Comparison of ENCODE assay signal across 9 cellular contexts in genomic region chr11:45658292-45658991, GRCh38. TPM values are rescaled to one million over a fixed set of nuclear protein-coding genes. Genes with fewer than 3 reads are reported as not detected.
DNase-seq lines count a peak whose midpoint lies in the region; ATAC-seq and TF ChIP-seq lines count a peak whose summit lies in the region.
"Had no signal": no experiment of that assay in that cellular context is flagged by ENCODE, and none has a peak within 500 bp of the region (broad histone marks: within the 10 kb centered on the region; RNA-seq: fewer than 3 reads in every experiment).

No MANE protein-coding gene starts in this region.

- 59% methylated on average over 9 of the region's 19 CpGs for WGBS in SK-N-SH (ENCODE audit: low lambda C conversion rate)
- 11 to 23% (median 14%) methylated on average over 15 to 19 of the region's 19 CpGs for WGBS in ovary, 3 donors

- H3K79me2 ChIP-seq in SK-N-SH (ENCODE audit: insufficient read depth), result no peaks in the 10 kb centered on the region
- H3K79me2 ChIP-seq in Karpas-422 (ENCODE audit: low read length), result no peaks in the 10 kb centered on the region

- H3K27ac ChIP-seq in SK-N-SH (ENCODE audit: low read depth in 2 of 2, low read length in 1 of 2), result peak overlapping the region in 1 of 2 experiments; percentile 83; a peak in 2 of 4 replicates
- H3K27ac ChIP-seq in ovary, result peak overlapping the region; percentile 65 to 81
- no peak overlapping the region for H3K27ac ChIP-seq in Karpas-422 (ENCODE audit: low read length)
- H3K27ac ChIP-seq: VCaP had no signal

- H3K4me3 ChIP-seq in SK-N-SH (ENCODE audit: low read depth in 2 of 2, low read length in 1 of 2) (0 out of 4 replicates have a peak overlapping the region, but pooled peaks of 1 of the 2 experiments have one; percentile 40), ovary (no peak overlapping the region), Karpas-422 (ENCODE audit: low read length) (no peak overlapping the region)

- H3K36me3 ChIP-seq in SK-N-SH (replicated peaks in 1 of 2; ENCODE audit: control insufficient read depth in 1 of 2, insufficient read depth in 2 of 2, low read length in 1 of 2) (no peaks in the 10 kb centered on the region), ovary (no peaks in the 10 kb centered on the region), Karpas-422 (ENCODE audit: insufficient read depth, low read length) (no peaks in the 10 kb centered on the region)

- H3K4me1 ChIP-seq in SK-N-SH (ENCODE audit: control insufficient read depth in 1 of 2, insufficient read depth in 2 of 2, low read depth in 1 of 2, low read length in 1 of 2) (peaks cover 48 to 55% of the 10 kb centered on the region in 2 experiments; a peak in 3 of 4 replicates), ovary (ENCODE audit: insufficient read depth) (peaks cover 20% of the 10 kb centered on the region), Karpas-422 (ENCODE audit: low read length) (peaks cover 9% of the 10 kb centered on the region)

- H3F3A ChIP-seq in SK-N-SH (replicated peaks; ENCODE audit: insufficient read depth), result no peaks in the 10 kb centered on the region

- intact Hi-C loops in ovary (cut with DNase I), result loop anchor here (5.0 to 10.0 kb wide), 3 partner anchors 114 to 284 kb away; no protein-coding TSS in a partner anchor

- DNase-seq in Daoy (ENCODE audit: low read depth), result peak; percentile 80
- DNase-seq in SK-N-SH, result no peak
- peak; percentile 71 for DNase-seq in globus pallidus (ENCODE audit: low spot score)
- DNase-seq in ovary, result peak; percentile 83 to 88 (median 87)
- no peak for DNase-seq in Karpas-422
- no peak for DNase-seq in GDM1 (lab: John Stamatoyannopoulos, UW)
- DNase-seq in Kasumi-1 (lab: John Stamatoyannopoulos, UW), result no peak

- peak; percentile 15 for TF ChIP-seq POLR2A in ovary (IDR thresholded peaks at IDR 0.05)

- no peak for TF ChIP-seq RAD21 in SK-N-SH (IDR thresholded peaks at IDR 0.05; ENCODE audit: low read length)

- H4K20me1 ChIP-seq in SK-N-SH (ENCODE audit: insufficient read depth) (no peaks in the 10 kb centered on the region), Karpas-422 (ENCODE audit: insufficient read depth, low read depth, low read length) (no peaks in the 10 kb centered on the region)

- H3K9me3 ChIP-seq in SK-N-SH, result no peaks in the 10 kb centered on the region
- no peaks in the 10 kb centered on the region for H3K9me3 ChIP-seq in ovary
- no peaks in the 10 kb centered on the region for H3K9me3 ChIP-seq in Karpas-422 (ENCODE audit: low read length)

- no peak for ATAC-seq in GM21367 (IDR thresholded peaks at IDR 0.05; ENCODE audit: unreplicated experiment)

- H3K9me2 ChIP-seq in SK-N-SH (no peaks in the 10 kb centered on the region), Karpas-422 (replicated peaks; ENCODE audit: insufficient read depth, low read length) (no peaks in the 10 kb centered on the region)

- H3K9ac ChIP-seq in SK-N-SH (peak overlapping the region; percentile 56), Karpas-422 (ENCODE audit: low read length) (no peak overlapping the region)

- peak overlapping the region; percentile 83 for H2AFZ ChIP-seq in SK-N-SH (ENCODE audit: low read depth)
- no peak overlapping the region for H2AFZ ChIP-seq in Karpas-422 (ENCODE audit: low read length)

- CTCF ChIA-PET in SK-N-SH (lab: Yijun Ruan, JAX), result interaction anchor here (1.1 to 15.3 kb wide), 5 partner anchors 13 to 285 kb away, joined by 3 to 302 read pairs (median 30); no protein-coding TSS in a partner anchor

- POLR2A ChIA-PET in SK-N-SH (lab: Yijun Ruan, JAX), result no interaction called here

- TF ChIP-seq EP300 in SK-N-SH (IDR thresholded peaks at IDR 0.05; ENCODE audit: borderline replicate concordance in 1 of 2, low read depth in 1 of 2, low read length in 1 of 2) (no peak), ovary (IDR thresholded peaks at IDR 0.05) (no peak)

- peak overlapping the region; percentile 83 for H3K4me2 ChIP-seq in SK-N-SH
- no peak overlapping the region for H3K4me2 ChIP-seq in Karpas-422 (ENCODE audit: low read depth, low read length, poor library complexity, severe bottlenecking)

- H3K27me3 ChIP-seq in SK-N-SH (ENCODE audit: insufficient read depth), result no peaks in the 10 kb centered on the region
- H3K27me3 ChIP-seq in ovary, result no peaks in the 10 kb centered on the region
- no peaks in the 10 kb centered on the region for H3K27me3 ChIP-seq in Karpas-422 (ENCODE audit: low read length)

- TF ChIP-seq CTCF in SK-N-SH (IDR thresholded peaks at IDR 0.05) (no peak), ovary (IDR thresholded peaks at IDR 0.05) (no peak)

TF ChIP-seq in SK-N-SH, 30 proteins besides CTCF, POLR2A, EP300 and RAD21 (continues in another document):
- no peak for TF ChIP-seq CHD2 (IDR thresholded peaks at IDR 0.05; ENCODE audit: low read length, partially characterized antibody)
- TF ChIP-seq TEAD4 (IDR thresholded peaks at IDR 0.05; ENCODE audit: borderline replicate concordance, insufficient read depth), result no peak
- TF ChIP-seq GATA2 (CRISPR knock-in tag; IDR thresholded peaks at IDR 0.05), result no peak
- TF ChIP-seq TAF1 (IDR thresholded peaks at IDR 0.05; ENCODE audit: borderline replicate concordance, low read depth, low read length), result no peak
- TF ChIP-seq POLR2AphosphoS5 (IDR thresholded peaks at IDR 0.05; ENCODE audit: low read depth, low read length), result no peak
- TF ChIP-seq EZH2phosphoT487 (IDR thresholded peaks at IDR 0.05; ENCODE audit: borderline replicate concordance, low read depth), result no peak
- no peak for TF ChIP-seq SIN3A (IDR thresholded peaks at IDR 0.05; ENCODE audit: borderline replicate concordance, low read depth, low read length)
- TF ChIP-seq FOXJ3 (CRISPR knock-in tag; IDR thresholded peaks at IDR 0.05), result no peak
- no peak for TF ChIP-seq YY1 (IDR thresholded peaks at IDR 0.05; ENCODE audit: low read depth)
- peak; percentile 65; the same call in 1 of the 2 replicates for TF ChIP-seq FOSL2 (IDR thresholded peaks at IDR 0.05; ENCODE audit: borderline replicate concordance, low read depth)
- TF ChIP-seq ELF1 (IDR thresholded peaks at IDR 0.05), result no peak
- TF ChIP-seq REST (IDR thresholded peaks at IDR 0.05; ENCODE audit: low read depth, low read length), result no peak
- TF ChIP-seq MXI1 (IDR thresholded peaks at IDR 0.05; ENCODE audit: low read depth, low read length), result no peak
- no peak for TF ChIP-seq SMC3 (IDR thresholded peaks at IDR 0.05; ENCODE audit: low read depth, low read length)
- TF ChIP-seq FOXM1 (IDR thresholded peaks at IDR 0.05; ENCODE audit: low read depth), result no peak
- TF ChIP-seq RXRA (IDR thresholded peaks at IDR 0.05; ENCODE audit: borderline replicate concordance, low read depth), result no peak
- no peak for TF ChIP-seq IRF3 (IDR thresholded peaks at IDR 0.05; ENCODE audit: low read depth, low read length)
- TF ChIP-seq GABPA (IDR thresholded peaks at IDR 0.05; ENCODE audit: low read depth), result peak; percentile 54
- no peak for TF ChIP-seq RCOR1 (IDR thresholded peaks at IDR 0.05; ENCODE audit: low read length)
- TF ChIP-seq, protein P1, sequence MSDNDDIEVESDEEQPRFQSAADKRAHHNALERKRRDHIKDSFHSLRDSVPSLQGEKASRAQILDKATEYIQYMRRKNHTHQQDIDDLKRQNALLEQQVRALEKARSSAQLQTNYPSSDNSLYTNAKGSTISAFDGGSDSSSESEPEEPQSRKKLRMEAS (IDR thresholded peaks at IDR 0.05; ENCODE audit: low read depth), result 0 out of 2 replicates have a peak, but pooled peaks have one; percentile 19

RNA-seq across cellular contexts. Expression of gene CHST1, which starts 7.0 kb away (rescaled TPM):
- 0.74 and 4.0 TPM in 2 replicates for total RNA-seq in Daoy (2014; rRNA removed; shearing (Covaris generic))
- polyA plus RNA-seq in SK-N-SH (2012; rRNA removed), result 2.7 and 4.9 TPM in 2 replicates
- polyA plus RNA-seq in SK-N-SH (2012; cell fraction: cytosol; rRNA removed), result 1.6 and 2.9 TPM in 2 replicates
- 10.7 and 15.7 TPM in 2 replicates for polyA plus RNA-seq in SK-N-SH (2012; cell fraction: nucleus; rRNA removed)
- total RNA-seq in ovary, result 10 to 100 TPM in 2 of 7 donors, 1 to 10 TPM in 5; 3.8 to 12.9 (median 8.2) TPM
- polyA plus RNA-seq in ovary, result 1 to 10 TPM; 3.4 to 7.6 TPM
- 0.25 TPM in 1 of 2 replicates, not detected in the other for total RNA-seq in Karpas-422 (2014; rRNA removed; shearing (Covaris generic); ENCODE audit: low replicate concordance)

Comparison
In these comparisons a context has a peak if more than half of its experiments do, and no peak if none do; other contexts are left out.
1. DNase-seq: peak in Daoy (single experiment), globus pallidus (single experiment) and ovary (5 of 5); none in SK-N-SH (single experiment), Karpas-422 (single experiment), GDM1 (single experiment) and Kasumi-1 (0 of 2).